ENCODE assay signal across 9 cellular contexts in the genomic region with DNA sequence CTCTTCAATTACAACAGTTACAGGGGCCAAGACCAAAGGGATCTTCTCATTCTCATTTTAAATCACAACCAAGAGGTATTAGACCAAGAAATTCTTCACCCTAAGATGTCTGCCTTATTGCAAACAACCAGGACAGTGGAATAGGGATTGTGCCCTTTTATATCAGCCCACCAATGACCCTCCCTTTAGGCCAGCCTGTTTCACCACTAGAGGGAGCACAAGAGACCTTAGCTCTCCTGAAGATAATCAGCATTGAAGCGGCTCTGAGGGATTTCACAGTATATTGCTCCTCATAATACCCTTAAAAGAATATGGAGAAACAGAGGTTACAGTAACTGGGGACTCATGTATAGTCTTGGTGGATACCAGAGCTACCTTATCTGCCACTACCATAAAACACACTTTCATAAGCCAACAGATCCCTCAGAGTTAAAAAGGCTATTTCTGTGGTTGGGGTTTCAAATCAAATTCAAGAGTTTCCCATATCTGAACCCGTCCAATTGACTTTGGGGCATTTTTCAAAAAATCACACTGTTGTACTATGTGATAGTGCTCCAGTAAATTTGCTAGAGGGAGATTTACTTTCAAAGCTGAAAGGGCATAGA. TPM values are rescaled to one million over a fixed set of nuclear protein-coding genes. Genes with fewer than 3 reads are reported as not detected.
DNase-seq lines count a peak whose midpoint lies in the region; ATAC-seq and TF ChIP-seq lines count a peak whose summit lies in the region.
"Not testable (repeated sequence)": the region's sequence is repeated elsewhere in the genome, so short reads cannot be mapped to it uniquely, and the experiment has no call there.
"Had no signal": no experiment of that assay in that cellular context is flagged by ENCODE, and none has a peak within 500 bp of the region (broad histone marks: within the 10 kb centered on the region; RNA-seq: fewer than 3 reads in every experiment).

No MANE protein-coding gene starts in this region.

- H3K23ac ChIP-seq in mesenchymal stem cell (ENCODE audit: low read length in 2 of 2): not testable (repeated sequence)

- no CpG with 5 or more reads among the region's 2 CpGs for WGBS in mesenchymal stem cell
- WGBS in upper lobe of left lung, 2 donors: 54 to 60% methylated on average over 1 to 2 of the region's 2 CpGs

- H4K8ac ChIP-seq in mesenchymal stem cell (ENCODE audit: low read length): not testable (repeated sequence)

- DNase-seq in EH (ENCODE audit: low read depth) (peak; percentile 16), HT-29 (ENCODE audit: low spot score) (peak; percentile 20), mesenchymal stem cell (peak; percentile 14)
- not testable (repeated sequence) for DNase-seq in RWPE1 (ENCODE audit: low spot score); activated naive CD8-positive, alpha-beta T cell treated with anti-CD3 and anti-CD28 coated beads, Interleukin-2, amount 10 ng/mL, durations not matched to agents 7 days and 5 days; fibroblast of pulmonary artery (ENCODE audit: low read depth); upper lobe of left lung

- H2BK120ac ChIP-seq in mesenchymal stem cell (ENCODE audit: low read depth, low read length): not testable (repeated sequence)

- not testable (repeated sequence) for H4K91ac ChIP-seq in mesenchymal stem cell (ENCODE audit: low read length)

- H3K9me3 ChIP-seq in mesenchymal stem cell (ENCODE audit: control insufficient read depth, low read length); upper lobe of left lung: not testable (repeated sequence)

- not testable (repeated sequence) for TF ChIP-seq EP300 in upper lobe of left lung (IDR thresholded peaks at IDR 0.05)

- H3K27me3 Mint-ChIP-seq in activated naive CD8-positive, alpha-beta T cell treated with anti-CD3 and anti-CD28 coated beads, Interleukin-2, amount 10 ng/mL, durations not matched to agents 7 days and 5 days: not testable (repeated sequence)

- H3K4me3 ChIP-seq in fibroblast of pulmonary artery (replicated peaks; ENCODE audit: low read depth, low read length); mesenchymal stem cell (ENCODE audit: insufficient read depth in 1 of 2, low read depth in 1 of 2, low read length in 2 of 2); upper lobe of left lung: not testable (repeated sequence)

- CTCF ChIA-PET in RWPE1 (lab: Yijun Ruan, JAX): not testable (repeated sequence)

- not testable (repeated sequence) for H3K9ac ChIP-seq in mesenchymal stem cell (ENCODE audit: low read length)

- not testable (repeated sequence) for H3K79me1 ChIP-seq in mesenchymal stem cell (replicated peaks; ENCODE audit: low read length, poor library complexity, severe bottlenecking)

- H2AK5ac ChIP-seq in mesenchymal stem cell (ENCODE audit: low read length, severe bottlenecking): not testable (repeated sequence)

- not testable (repeated sequence) for H3K18ac ChIP-seq in mesenchymal stem cell (ENCODE audit: low read depth in 1 of 2, low read length in 2 of 2)

- not testable (repeated sequence) for TF ChIP-seq POLR2A in upper lobe of left lung (IDR thresholded peaks at IDR 0.05)

- not testable (repeated sequence) for H3K4ac ChIP-seq in mesenchymal stem cell (ENCODE audit: low read depth in 1 of 2, low read length in 2 of 2)

- POLR2A ChIA-PET in RWPE1 (lab: Yijun Ruan, JAX; ENCODE audit: low non-redundant PET); activated naive CD8-positive, alpha-beta T cell treated with anti-CD3 and anti-CD28 coated beads, Interleukin-2, amount 10 ng/mL, durations not matched to agents 7 days and 5 days (lab: Charles Lee): not testable (repeated sequence)

- H3K27ac ChIP-seq in RWPE1; mesenchymal stem cell (ENCODE audit: low read length, poor library complexity, severe bottlenecking); upper lobe of left lung: not testable (repeated sequence)

- H2BK5ac ChIP-seq in mesenchymal stem cell (ENCODE audit: low read depth, low read length, poor library complexity, severe bottlenecking): not testable (repeated sequence)

- H3K36me3 Mint-ChIP-seq in activated naive CD8-positive, alpha-beta T cell treated with anti-CD3 and anti-CD28 coated beads, Interleukin-2, amount 10 ng/mL, durations not matched to agents 7 days and 5 days: not testable (repeated sequence)

- not testable (repeated sequence) for H2AFZ ChIP-seq in mesenchymal stem cell (ENCODE audit: low read depth, low read length)

- peak; percentile 54 for ATAC-seq in GM21576 (IDR thresholded peaks at IDR 0.05; ENCODE audit: unreplicated experiment)
- peak; percentile 68 for ATAC-seq in activated naive CD8-positive, alpha-beta T cell treated with anti-CD3 and anti-CD28 coated beads, Interleukin-2, amount 10 ng/mL, durations not matched to agents 7 days and 5 days (ENCODE audit: low read depth)
- ATAC-seq in upper lobe of left lung (ENCODE audit: low FRiP score in 2 of 2): peak; percentile 73

- H3K27ac Mint-ChIP-seq in activated naive CD8-positive, alpha-beta T cell treated with anti-CD3 and anti-CD28 coated beads, Interleukin-2, amount 10 ng/mL, durations not matched to agents 7 days and 5 days: not testable (repeated sequence)

- TF ChIP-seq CTCF in RWPE1 (conservative IDR thresholded peaks at IDR 0.05; ENCODE audit: low read depth) (peak; percentile 34; the same call in 1 of the 2 replicates), fibroblast of pulmonary artery (IDR thresholded peaks at IDR 0.05; ENCODE audit: low read length, missing control alignments) (peak; percentile 58), upper lobe of left lung (IDR thresholded peaks at IDR 0.05) (peak in 2 of 6 experiments; percentile 22 to 40)

- not testable (repeated sequence) for H3K4me1 Mint-ChIP-seq in activated naive CD8-positive, alpha-beta T cell treated with anti-CD3 and anti-CD28 coated beads, Interleukin-2, amount 10 ng/mL, durations not matched to agents 7 days and 5 days

- not testable (repeated sequence) for H2BK12ac ChIP-seq in mesenchymal stem cell (ENCODE audit: low read length in 2 of 2)

- not testable (repeated sequence) for H3K4me2 ChIP-seq in mesenchymal stem cell (ENCODE audit: low read length, poor library complexity, severe bottlenecking)

- H3K36me3 ChIP-seq in mesenchymal stem cell (ENCODE audit: control insufficient read depth in 1 of 2, insufficient read depth in 2 of 2, low read depth in 1 of 2, low read length in 2 of 2); upper lobe of left lung: not testable (repeated sequence)

- not testable (repeated sequence) for H2BK15ac ChIP-seq in mesenchymal stem cell (ENCODE audit: low read depth, poor library complexity, severe bottlenecking)

- H3K4me1 ChIP-seq in mesenchymal stem cell (ENCODE audit: control insufficient read depth, insufficient read depth, low read depth, low read length); upper lobe of left lung: not testable (repeated sequence)

- peaks cover 0 to 18% of the 10 kb centered on the region in 2 experiments for H3K27me3 ChIP-seq in mesenchymal stem cell (ENCODE audit: control insufficient read depth in 1 of 2, insufficient read depth in 1 of 2, low read length in 2 of 2)
- not testable (repeated sequence) for H3K27me3 ChIP-seq in upper lobe of left lung

- H3K14ac ChIP-seq in mesenchymal stem cell (ENCODE audit: low read length in 2 of 2): not testable (repeated sequence)

- H3K9me3 Mint-ChIP-seq in activated naive CD8-positive, alpha-beta T cell treated with anti-CD3 and anti-CD28 coated beads, Interleukin-2, amount 10 ng/mL, durations not matched to agents 7 days and 5 days: not testable (repeated sequence)

- H3K4me3 Mint-ChIP-seq in activated naive CD8-positive, alpha-beta T cell treated with anti-CD3 and anti-CD28 coated beads, Interleukin-2, amount 10 ng/mL, durations not matched to agents 7 days and 5 days: not testable (repeated sequence)

RNA-seq across cellular contexts. Expression of gene NAT8, which starts 11.5 kb away (rescaled TPM):
- not detected in 2 replicates for total RNA-seq in HT-29 (2014; rRNA removed; shearing (Covaris generic))
- total RNA-seq in activated naive CD8-positive, alpha-beta T cell treated with anti-CD3 and anti-CD28 coated beads, Interleukin-2, amount 10 ng/mL, durations not matched to agents 7 days and 5 days: not detected
- not detected for polyA plus RNA-seq in mesenchymal stem cell (2013, experiment 1 of 2)
- not detected for polyA plus RNA-seq in mesenchymal stem cell (2013, experiment 2 of 2)
- not detected for total RNA-seq in upper lobe of left lung
- total RNA-seq: RPMI7951 had no signal
